In the genomic region with DNA sequence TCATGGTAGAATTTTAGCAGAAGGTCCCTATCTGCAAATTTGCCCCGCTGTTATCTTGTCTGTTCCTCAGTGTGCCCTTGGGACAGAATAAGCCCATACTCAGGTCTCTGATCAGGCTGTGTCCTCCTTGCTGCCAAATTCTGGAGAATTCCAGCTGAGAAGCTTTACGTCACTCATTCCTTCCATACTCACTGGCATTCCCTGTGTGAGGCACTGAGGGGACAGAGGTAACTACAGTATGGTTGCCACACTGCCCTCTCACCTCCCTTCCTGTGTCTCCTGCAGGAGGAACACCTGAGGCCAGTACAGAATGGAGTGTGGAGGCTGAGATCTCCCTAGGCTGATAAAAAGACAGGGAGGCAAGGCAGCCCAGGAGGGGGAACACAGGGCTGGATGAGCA, we compare ENCODE assay signal across 28 cellular contexts. TPM values are rescaled to one million over a fixed set of nuclear protein-coding genes. Genes with fewer than 3 reads are reported as not detected.
DNase-seq lines count a peak whose midpoint lies in the region; ATAC-seq and TF ChIP-seq lines count a peak whose summit lies in the region.
"Had no signal": no experiment of that assay in that cellular context is flagged by ENCODE, and none has a peak within 500 bp of the region (broad histone marks: within the 10 kb centered on the region; RNA-seq: fewer than 3 reads in every experiment).

No MANE protein-coding gene starts in this region.

- CTCF ChIA-PET in activated CD8-positive, alpha-beta T cell treated with anti-CD3 and anti-CD28 coated beads, Interleukin-2, amount 10 ng/mL, durations not matched to agents 7 days and 5 days (lab: Charles Lee), result no interaction called here
- CTCF ChIA-PET in activated CD8-positive, alpha-beta T cell treated with anti-CD3 and anti-CD28 coated beads for 36 hours (lab: Charles Lee), result interaction anchor here (1.1 kb wide), 1 partner anchor 9 kb away, joined by 3 read pairs; no protein-coding TSS in a partner anchor

- no peaks in the 10 kb centered on the region for H3K27me3 Mint-ChIP-seq in activated CD8-positive, alpha-beta T cell treated with anti-CD3 and anti-CD28 coated beads, Interleukin-2, amount 10 ng/mL, durations not matched to agents 7 days and 5 days (ENCODE audit: low read depth)
- H3K27me3 Mint-ChIP-seq in activated CD8-positive, alpha-beta T cell treated with anti-CD3 and anti-CD28 coated beads for 36 hours, result no peaks in the 10 kb centered on the region
- H3K27me3 Mint-ChIP-seq in chondrocyte (ENCODE audit: low read depth) (no peaks in the 10 kb centered on the region), type B pancreatic cell (no peaks in the 10 kb centered on the region)
- H3K27me3 Mint-ChIP-seq: activated CD4-positive, alpha-beta T cell treated with anti-CD3 and anti-CD28 coated beads for 36 hours; T-helper 17 cell had no signal

- no peak for TF ChIP-seq CTCF in activated CD8-positive, alpha-beta T cell treated with anti-CD3 and anti-CD28 coated beads for 36 hours (IDR thresholded peaks at IDR 0.05)
- TF ChIP-seq CTCF in chondrocyte (IDR thresholded peaks at IDR 0.05) (no peak), type B pancreatic cell (conservative IDR thresholded peaks at IDR 0.05) (no peak)

- no peak overlapping the region for H3K27ac Mint-ChIP-seq in activated CD8-positive, alpha-beta T cell treated with anti-CD3 and anti-CD28 coated beads, Interleukin-2, amount 10 ng/mL, durations not matched to agents 7 days and 5 days
- no peak overlapping the region for H3K27ac Mint-ChIP-seq in activated CD8-positive, alpha-beta T cell treated with anti-CD3 and anti-CD28 coated beads for 36 hours
- H3K27ac Mint-ChIP-seq in chondrocyte (ENCODE audit: unreplicated experiment) (no peak overlapping the region), type B pancreatic cell (no peak overlapping the region)
- peak overlapping the region; percentile 41 for H3K27ac Mint-ChIP-seq in stimulated activated effector memory CD8-positive, alpha-beta T cell treated with anti-CD3 and anti-CD28 coated beads, Interleukin-12 subunit alpha, Interleukin-12 subunit beta, amount 100 ng/mL, for 72 hours

- no peak overlapping the region for H3K4me3 Mint-ChIP-seq in activated CD8-positive, alpha-beta T cell treated with anti-CD3 and anti-CD28 coated beads, Interleukin-2, amount 10 ng/mL, durations not matched to agents 7 days and 5 days
- no peak overlapping the region for H3K4me3 Mint-ChIP-seq in activated CD8-positive, alpha-beta T cell treated with anti-CD3 and anti-CD28 coated beads for 36 hours
- no peak overlapping the region for H3K4me3 Mint-ChIP-seq in chondrocyte (ENCODE audit: unreplicated experiment)
- H3K4me3 Mint-ChIP-seq in stimulated activated effector memory CD8-positive, alpha-beta T cell treated with anti-CD3 and anti-CD28 coated beads, Interleukin-12 subunit alpha, Interleukin-12 subunit beta, amount 100 ng/mL, for 72 hours, result no peak overlapping the region
- no peak overlapping the region for H3K4me3 Mint-ChIP-seq in type B pancreatic cell
- H3K4me3 Mint-ChIP-seq: activated CD4-positive, alpha-beta T cell treated with anti-CD3 and anti-CD28 coated beads for 36 hours; activated T-cell treated with anti-CD3 and anti-CD28 coated beads, Interleukin-2, amount 50 U/mL, for 72 hours had no signal

- POLR2A ChIA-PET in activated CD8-positive, alpha-beta T cell treated with anti-CD3 and anti-CD28 coated beads, Interleukin-2, amount 10 ng/mL, durations not matched to agents 7 days and 5 days (lab: Charles Lee), result no interaction called here
- POLR2A ChIA-PET in activated CD8-positive, alpha-beta T cell treated with anti-CD3 and anti-CD28 coated beads for 36 hours (lab: Charles Lee), result interaction anchor here (0.6 to 3.0 kb wide), 3 partner anchors 17 to 667 kb away, joined by 3 to 9 read pairs (median 4); no protein-coding TSS in a partner anchor

- ATAC-seq in activated CD8-positive, alpha-beta T cell treated with anti-CD3 and anti-CD28 coated beads, Interleukin-2, amount 10 ng/mL, durations not matched to agents 7 days and 5 days, result peak; percentile 8
- no peak for ATAC-seq in activated CD8-positive, alpha-beta T cell treated with anti-CD3 and anti-CD28 coated beads for 36 hours
- ATAC-seq in GM19397 (IDR thresholded peaks at IDR 0.05; ENCODE audit: unreplicated experiment) (peak; percentile 13), HG03432 (IDR thresholded peaks at IDR 0.05; ENCODE audit: unreplicated experiment) (no peak)
- no peak for ATAC-seq in stimulated activated effector memory CD8-positive, alpha-beta T cell treated with anti-CD3 and anti-CD28 coated beads, Interleukin-12 subunit alpha, Interleukin-12 subunit beta, amount 100 ng/mL, for 72 hours
- ATAC-seq: activated CD4-positive, alpha-beta T cell treated with anti-CD3 and anti-CD28 coated beads for 36 hours; K562; sciatic nerve had no signal

- peaks cover 5% of the 10 kb centered on the region for H3K4me1 Mint-ChIP-seq in activated CD8-positive, alpha-beta T cell treated with anti-CD3 and anti-CD28 coated beads, Interleukin-2, amount 10 ng/mL, durations not matched to agents 7 days and 5 days (ENCODE audit: low read depth)
- H3K4me1 Mint-ChIP-seq in activated CD8-positive, alpha-beta T cell treated with anti-CD3 and anti-CD28 coated beads for 36 hours (ENCODE audit: low read depth), result peaks cover 3% of the 10 kb centered on the region
- no peaks in the 10 kb centered on the region for H3K4me1 Mint-ChIP-seq in chondrocyte (ENCODE audit: low read depth)
- peaks cover 21% of the 10 kb centered on the region for H3K4me1 Mint-ChIP-seq in stimulated activated effector memory CD8-positive, alpha-beta T cell treated with anti-CD3 and anti-CD28 coated beads, Interleukin-12 subunit alpha, Interleukin-12 subunit beta, amount 100 ng/mL, for 72 hours
- H3K4me1 Mint-ChIP-seq in type B pancreatic cell (ENCODE audit: unreplicated experiment), result no peaks in the 10 kb centered on the region

- DNase-seq in activated CD8-positive, alpha-beta T cell treated with anti-CD3 and anti-CD28 coated beads, Interleukin-2, amount 10 ng/mL, durations not matched to agents 7 days and 5 days, result no peak
- no peak for DNase-seq in activated CD8-positive, alpha-beta T cell treated with anti-CD3 and anti-CD28 coated beads for 36 hours
- peak; percentile 25 for DNase-seq in chondrocyte (ENCODE audit: low spot score)
- no peak for DNase-seq in stimulated activated effector memory CD8-positive, alpha-beta T cell treated with anti-CD3 and anti-CD28 coated beads, Interleukin-12 subunit alpha, Interleukin-12 subunit beta, amount 100 ng/mL, for 72 hours (ENCODE audit: low spot score in 2 of 2)
- DNase-seq in GOT3 (lab: John Stamatoyannopoulos, UW), result no peak
- no peak for DNase-seq in type B pancreatic cell (ENCODE audit: extremely low spot score, unreplicated experiment)
- DNase-seq: 8988T; activated CD4-positive, alpha-beta T cell treated with anti-CD3 and anti-CD28 coated beads for 36 hours; activated naive CD4-positive, alpha-beta T cell treated with Interleukin-2 at 50 U/mL for 16 hours; activated T-cell treated with anti-CD3 and anti-CD28 coated beads, Interleukin-2, amount 50 U/mL, for 72 hours; DMS153; kidney glomerular epithelial cell; mesendoderm; MM.1S; NCI-H1417; NCI-H2029 treated with DMSO at 0.1 percent for 48 hours; NCI-H2227 treated with DMSO at 0.1 percent for 48 hours; NCI-H774; stimulated activated CD4-positive, alpha-beta T cell treated with anti-CD3 and anti-CD28 coated beads, Interleukin-12 subunit alpha, Interleukin-12 subunit beta, amount 100 ng/mL, for 4 hours; stimulated activated CD4-positive, alpha-beta T cell treated with anti-CD3 and anti-CD28 coated beads, Interleukin-4, amount 100 ng/mL, for 1 hour; T-helper 17 cell had no signal

- no peaks in the 10 kb centered on the region for H3K9me3 Mint-ChIP-seq in activated CD8-positive, alpha-beta T cell treated with anti-CD3 and anti-CD28 coated beads, Interleukin-2, amount 10 ng/mL, durations not matched to agents 7 days and 5 days (ENCODE audit: insufficient read depth)
- H3K9me3 Mint-ChIP-seq in activated CD8-positive, alpha-beta T cell treated with anti-CD3 and anti-CD28 coated beads for 36 hours, result no peaks in the 10 kb centered on the region
- no peaks in the 10 kb centered on the region for H3K9me3 Mint-ChIP-seq in chondrocyte (ENCODE audit: low read depth)
- no peaks in the 10 kb centered on the region for H3K9me3 Mint-ChIP-seq in stimulated activated effector memory CD8-positive, alpha-beta T cell treated with anti-CD3 and anti-CD28 coated beads, Interleukin-12 subunit alpha, Interleukin-12 subunit beta, amount 100 ng/mL, for 72 hours
- H3K9me3 Mint-ChIP-seq in type B pancreatic cell, result no peaks in the 10 kb centered on the region
- H3K9me3 Mint-ChIP-seq: activated T-cell treated with anti-CD3 and anti-CD28 coated beads, Interleukin-2, amount 50 U/mL, for 72 hours had no signal

- H3K36me3 Mint-ChIP-seq in activated CD8-positive, alpha-beta T cell treated with anti-CD3 and anti-CD28 coated beads, Interleukin-2, amount 10 ng/mL, durations not matched to agents 7 days and 5 days (ENCODE audit: low read depth), result peaks cover 67% of the 10 kb centered on the region
- H3K36me3 Mint-ChIP-seq in activated CD8-positive, alpha-beta T cell treated with anti-CD3 and anti-CD28 coated beads for 36 hours (ENCODE audit: low read depth), result peaks cover 76% of the 10 kb centered on the region
- H3K36me3 Mint-ChIP-seq in chondrocyte (ENCODE audit: low read depth) (peaks cover 50% of the 10 kb centered on the region), type B pancreatic cell (peaks cover 33% of the 10 kb centered on the region)
- H3K36me3 Mint-ChIP-seq in stimulated activated effector memory CD8-positive, alpha-beta T cell treated with anti-CD3 and anti-CD28 coated beads, Interleukin-12 subunit alpha, Interleukin-12 subunit beta, amount 100 ng/mL, for 72 hours, result peaks cover 100% of the 10 kb centered on the region

- intact Hi-C loops in activated CD8-positive, alpha-beta T cell treated with anti-CD3 and anti-CD28 coated beads for 36 hours (cut with micrococcal nuclease), result no loop called here

RNA-seq across cellular contexts. Expression of gene SHISA8, which starts 31.5 kb away (rescaled TPM):
- not detected for total RNA-seq in activated CD8-positive, alpha-beta T cell treated with anti-CD3 and anti-CD28 coated beads, Interleukin-2, amount 10 ng/mL, durations not matched to agents 7 days and 5 days
- 1 to 10 TPM; 2.3 to 2.7 TPM for total RNA-seq in activated CD8-positive, alpha-beta T cell treated with anti-CD3 and anti-CD28 coated beads for 36 hours
- not detected in 3 replicates for total RNA-seq in chondrocyte
- 0.22 and 0.45 TPM in 2 replicates for total RNA-seq in type B pancreatic cell (ENCODE audit: low replicate concordance)
- total RNA-seq: fibroblast of villous mesenchyme, HT-29, posterior vena cava had no signal

RNA-seq across cellular contexts. Expression of gene TNFRSF13C, which starts 43.2 kb away (rescaled TPM):
- 1 to 10 TPM; 1.2 to 1.6 TPM for total RNA-seq in activated CD8-positive, alpha-beta T cell treated with anti-CD3 and anti-CD28 coated beads, Interleukin-2, amount 10 ng/mL, durations not matched to agents 7 days and 5 days
- 1 to 10 TPM; 4.0 TPM for total RNA-seq in activated CD8-positive, alpha-beta T cell treated with anti-CD3 and anti-CD28 coated beads for 36 hours
- total RNA-seq in chondrocyte, result 0.07 to 0.56 TPM (median 0.21 TPM) in 3 replicates
- 0.79 and 3.4 TPM in 2 replicates for total RNA-seq in type B pancreatic cell (ENCODE audit: low replicate concordance)

RNA-seq across cellular contexts. Expression of gene SREBF2, which starts 50.5 kb away (rescaled TPM):
- total RNA-seq in activated CD8-positive, alpha-beta T cell treated with anti-CD3 and anti-CD28 coated beads, Interleukin-2, amount 10 ng/mL, durations not matched to agents 7 days and 5 days, result 10 to 100 TPM; 93.0 to 93.7 TPM
- 10 to 100 TPM; 87.1 to 92.9 TPM for total RNA-seq in activated CD8-positive, alpha-beta T cell treated with anti-CD3 and anti-CD28 coated beads for 36 hours
- total RNA-seq in chondrocyte, result 91.3 to 106 TPM (median 100 TPM) in 3 replicates
- 110 and 119 TPM in 2 replicates for total RNA-seq in type B pancreatic cell (ENCODE audit: low replicate concordance)

Comparison
In these comparisons a context has a peak if more than half of its experiments do, and no peak if none do; other contexts are left out.
1. ATAC-seq: peak in activated CD8-positive, alpha-beta T cell treated with anti-CD3 and anti-CD28 coated beads, Interleukin-2, amount 10 ng/mL, durations not matched to agents 7 days and 5 days (single experiment) and GM19397 (single experiment); none in activated CD8-positive, alpha-beta T cell treated with anti-CD3 and anti-CD28 coated beads for 36 hours (single experiment), stimulated activated effector memory CD8-positive, alpha-beta T cell treated with anti-CD3 and anti-CD28 coated beads, Interleukin-12 subunit alpha, Interleukin-12 subunit beta, amount 100 ng/mL, for 72 hours (single experiment) and HG03432 (single experiment).